ENCODE assay signal across 8 cellular contexts in genomic region chr9:127803507-127804352, GRCh38. TPM values are rescaled to one million over a fixed set of nuclear protein-coding genes. Genes with fewer than 3 reads are reported as not detected.
DNase-seq lines count a peak whose midpoint lies in the region; ATAC-seq, FAIRE-seq and TF ChIP-seq lines count a peak whose summit lies in the region.

No MANE protein-coding gene starts in this region.

- peak overlapping the region; percentile 60 for H3K4me3 ChIP-seq in RWPE2 (ENCODE audit: severe bottlenecking)
- peak overlapping the region; percentile 93 for H3K4me3 ChIP-seq in coronary artery
- H3K4me3 ChIP-seq in mononuclear cell (ENCODE audit: low read length), result peak overlapping the region; percentile 60

- H3K9me3 ChIP-seq in RWPE2 (ENCODE audit: severe bottlenecking) (no peaks in the 10 kb centered on the region), mononuclear cell (ENCODE audit: low read depth, low read length) (no peaks in the 10 kb centered on the region)

- intact Hi-C loops in Right ventricle myocardium superior (cut with DNase I) (loop anchor here (5.0 kb wide), 2 partner anchors 69 to 114 kb away; partner anchors contain the start of gene ST6GALNAC4), cardiac septum (cut with DNase I) (loop anchor here (2.0 to 5.0 kb wide), 2 partner anchors 17 to 114 kb away; partner anchors contain the start of genes CDK9 and ST6GALNAC4)

- ATAC-seq in Right ventricle myocardium superior (ENCODE audit: poor library complexity) (peak; percentile 6), RWPE2 (ENCODE audit: low read depth) (peak; percentile 70), HG03571 (IDR thresholded peaks at IDR 0.05; ENCODE audit: unreplicated experiment) (no peak)

- H3K27me3 ChIP-seq in RWPE2 (ENCODE audit: insufficient read depth, poor library complexity, severe bottlenecking) (no peaks in the 10 kb centered on the region), mononuclear cell (ENCODE audit: insufficient read depth, low read length) (no peaks in the 10 kb centered on the region)

- no peak for FAIRE-seq in urothelium cell line (lab: Jason Lieb, UNC)

- peaks cover 43% of the 10 kb centered on the region for H3K36me3 ChIP-seq in RWPE2 (ENCODE audit: low read depth)

- peak overlapping the region; percentile 93 for H3K27ac ChIP-seq in RWPE2 (ENCODE audit: poor library complexity, severe bottlenecking)
- peak overlapping the region; percentile 84 to 97 for H3K27ac ChIP-seq in coronary artery

- H3K4me1 ChIP-seq in RWPE2 (ENCODE audit: insufficient read depth, poor library complexity, severe bottlenecking) (peaks cover 22% of the 10 kb centered on the region), mononuclear cell (ENCODE audit: insufficient read depth, low read length) (peaks cover 31% of the 10 kb centered on the region)

- DNase-seq in Right ventricle myocardium superior, result no peak
- no peak for DNase-seq in cardiac septum (ENCODE audit: low spot score)
- peak; percentile 84 for DNase-seq in RWPE2 (ENCODE audit: low spot score)
- DNase-seq in coronary artery (ENCODE audit: low spot score), result no peak
- peak; percentile 42 for DNase-seq in urothelium cell line (ENCODE audit: low spot score)
- DNase-seq in HuH-7.5 (ENCODE audit: low spot score), result no peak

- TF ChIP-seq CTCF in RWPE2 (IDR thresholded peaks at IDR 0.05; ENCODE audit: poor library complexity, severe bottlenecking) (no peak), coronary artery (IDR thresholded peaks at IDR 0.05) (no peak)

RNA-seq across cellular contexts. Expression of gene FPGS, which starts 1.0 kb away (rescaled TPM):
- total RNA-seq in Right ventricle myocardium superior, result 31.5 TPM
- 36.5 TPM for total RNA-seq in cardiac septum
- 44.4 TPM for total RNA-seq in mononuclear cell

RNA-seq across cellular contexts. Expression of gene CDK9, which starts 17.9 kb away (rescaled TPM):
- total RNA-seq in Right ventricle myocardium superior (44.4 TPM), cardiac septum (48.7 TPM), mononuclear cell (77.8 TPM)

RNA-seq across cellular contexts. Expression of gene SH2D3C, which starts 25.3 kb away (rescaled TPM):
- 18.2 TPM for total RNA-seq in Right ventricle myocardium superior
- 16.0 TPM for total RNA-seq in cardiac septum
- 12.6 TPM for total RNA-seq in mononuclear cell

RNA-seq across cellular contexts. Expression of gene ENG, which starts 50.7 kb away (rescaled TPM):
- total RNA-seq in Right ventricle myocardium superior (118 TPM), cardiac septum (244 TPM), mononuclear cell (3.8 TPM)

Comparison
In these comparisons a context has a peak if more than half of its experiments do, and no peak if none do; other contexts are left out.
1. DNase-seq: peak in RWPE2 (single experiment) and urothelium cell line (single experiment); none in Right ventricle myocardium superior (single experiment), cardiac septum (single experiment), coronary artery (single experiment) and HuH-7.5 (single experiment).
2. Peak in every context shown above with its lines, with median percentiles within 50 percentile points of each other: H3K4me3 ChIP-seq.